Comparison of ENCODE assay signal across 20 cellular contexts in genomic region chr14:82029038-82029437, GRCh38.
DNase-seq lines count a peak whose midpoint lies in the region; ATAC-seq lines count a peak whose summit lies in the region.
"Had no signal": no experiment of that assay in that cellular context is flagged by ENCODE, and none has a peak within 500 bp of the region (broad histone marks: within the 10 kb centered on the region; RNA-seq: fewer than 3 reads in every experiment).

No MANE protein-coding gene starts in this region.

- H3K36me3 Mint-ChIP-seq in natural killer cell treated with Interleukin-12 subunit alpha and Interleukin-12 subunit beta and Interleukin-15 and Interleukin-18, amount 100 ng/mL, for 72 hours: peaks cover 11% of the 10 kb centered on the region
- H3K36me3 Mint-ChIP-seq: CD4-positive, CD25-positive, alpha-beta regulatory T cell had no signal

- DNase-seq in nucleus accumbens (lab: John Stamatoyannopoulos, UW): peak in 34 of 56 donors; percentile 1 to 82 (median 28)
- no peak for DNase-seq in natural killer cell treated with Interleukin-12 subunit alpha and Interleukin-12 subunit beta and Interleukin-15 and Interleukin-18, amount 100 ng/mL, for 72 hours (ENCODE audit: low spot score)
- no peak for DNase-seq in globus pallidus (ENCODE audit: low spot score)
- DNase-seq in stimulated activated CD8-positive, alpha-beta memory T cell treated with anti-CD3 and anti-CD28 coated beads, Interleukin-4, amount 100 ng/mL, for 48 hours: no peak
- DNase-seq in Right ventricle myocardium inferior (ENCODE audit: missing footprints): no peak
- DNase-seq: CD4-positive, CD25-positive, alpha-beta regulatory T cell; DND-41; GDM1; GOT3; MG63; NCI-H1092 treated with DMSO at 0.1 percent for 48 hours; NCI-H1694; NCI-H510A; Right ventricle myocardium superior; SK-N-SH; T-helper 1 cell had no signal

- H3K27ac Mint-ChIP-seq in natural killer cell treated with Interleukin-12 subunit alpha and Interleukin-12 subunit beta and Interleukin-15 and Interleukin-18, amount 100 ng/mL, for 72 hours: no peak overlapping the region
- H3K27ac Mint-ChIP-seq: CD4-positive, CD25-positive, alpha-beta regulatory T cell had no signal

- no peaks in the 10 kb centered on the region for H3K4me1 Mint-ChIP-seq in natural killer cell treated with Interleukin-12 subunit alpha and Interleukin-12 subunit beta and Interleukin-15 and Interleukin-18, amount 100 ng/mL, for 72 hours (ENCODE audit: low read depth in 2 of 2)
- H3K4me1 Mint-ChIP-seq: CD4-positive, CD25-positive, alpha-beta regulatory T cell had no signal

- intact Hi-C loops in Right ventricle myocardium inferior (cut with DNase I): no loop called here

- ATAC-seq in GM18858 (IDR thresholded peaks at IDR 0.05; ENCODE audit: unreplicated experiment) (peak; percentile 68), HG02588 (IDR thresholded peaks at IDR 0.05; ENCODE audit: unreplicated experiment) (peak; percentile 87), HG03045 (IDR thresholded peaks at IDR 0.05; ENCODE audit: unreplicated experiment) (peak; percentile 66), Right ventricle myocardium inferior (no peak)
- no peak for ATAC-seq in natural killer cell treated with Interleukin-12 subunit alpha and Interleukin-12 subunit beta and Interleukin-15 and Interleukin-18, amount 100 ng/mL, for 72 hours
- ATAC-seq: Panc1 had no signal

- H3K4me3 Mint-ChIP-seq in natural killer cell treated with Interleukin-12 subunit alpha and Interleukin-12 subunit beta and Interleukin-15 and Interleukin-18, amount 100 ng/mL, for 72 hours: no peak overlapping the region
- H3K4me3 Mint-ChIP-seq: CD4-positive, CD25-positive, alpha-beta regulatory T cell had no signal

- H3K27me3 Mint-ChIP-seq in natural killer cell treated with Interleukin-12 subunit alpha and Interleukin-12 subunit beta and Interleukin-15 and Interleukin-18, amount 100 ng/mL, for 72 hours: no peaks in the 10 kb centered on the region
- H3K27me3 Mint-ChIP-seq: CD4-positive, CD25-positive, alpha-beta regulatory T cell had no signal

- H3K9me3 Mint-ChIP-seq in natural killer cell treated with Interleukin-12 subunit alpha and Interleukin-12 subunit beta and Interleukin-15 and Interleukin-18, amount 100 ng/mL, for 72 hours: peaks cover 27% of the 10 kb centered on the region

Comparison
In these comparisons a context has a peak if more than half of its experiments do, and no peak if none do; other contexts are left out.
1. ATAC-seq: peak in GM18858 (single experiment), HG02588 (single experiment) and HG03045 (single experiment); none in natural killer cell treated with Interleukin-12 subunit alpha and Interleukin-12 subunit beta and Interleukin-15 and Interleukin-18, amount 100 ng/mL, for 72 hours (0 of 2) and Right ventricle myocardium inferior (single experiment).
2. DNase-seq: peak in nucleus accumbens (34 of 56); none in natural killer cell treated with Interleukin-12 subunit alpha and Interleukin-12 subunit beta and Interleukin-15 and Interleukin-18, amount 100 ng/mL, for 72 hours (single experiment), globus pallidus (single experiment), stimulated activated CD8-positive, alpha-beta memory T cell treated with anti-CD3 and anti-CD28 coated beads, Interleukin-4, amount 100 ng/mL, for 48 hours (single experiment) and Right ventricle myocardium inferior (single experiment).